ENCODE assay signal across 23 cellular contexts in genomic region chr5:165757756-165758155, GRCh38.
DNase-seq lines count a peak whose midpoint lies in the region; ATAC-seq and TF ChIP-seq lines count a peak whose summit lies in the region.
"Had no signal": no experiment of that assay in that cellular context is flagged by ENCODE, and none has a peak within 500 bp of the region (broad histone marks: within the 10 kb centered on the region; RNA-seq: fewer than 3 reads in every experiment).

No MANE protein-coding gene starts in this region.

- H3K27me3 ChIP-seq in A673 (replicated peaks; ENCODE audit: insufficient read depth, low read depth, low read length, poor library complexity): peaks cover 15% of the 10 kb centered on the region
- H3K27me3 ChIP-seq in Loucy (ENCODE audit: insufficient read depth, low read length, poor library complexity, severe bottlenecking): no peaks in the 10 kb centered on the region
- no peaks in the 10 kb centered on the region for H3K27me3 ChIP-seq in parathyroid adenoma (ENCODE audit: control insufficient read depth, insufficient read depth, low read length)
- H3K27me3 ChIP-seq: MG63, SJCRH30 had no signal

- H3K79me2 ChIP-seq in Loucy (ENCODE audit: insufficient read depth, low read length): no peaks in the 10 kb centered on the region
- no peaks in the 10 kb centered on the region for H3K79me2 ChIP-seq in parathyroid adenoma

- H3K9me2 ChIP-seq in Loucy (replicated peaks; ENCODE audit: low read depth, low read length): no peaks in the 10 kb centered on the region

- H4K20me1 ChIP-seq in Loucy (ENCODE audit: insufficient read depth, low read length, poor library complexity, severe bottlenecking): no peaks in the 10 kb centered on the region

- peak; percentile 0 for DNase-seq in A673 (ENCODE audit: low spot score)
- DNase-seq in iPS DF 19.7 (ENCODE audit: low read depth, low spot score): peak; percentile 5
- DNase-seq in T-helper 2 cell: no peak
- no peak for DNase-seq in NCI-H128 (lab: John Stamatoyannopoulos, UW; ENCODE audit: unreplicated experiment)
- DNase-seq: AML-193, DMS53, EL, GM23248, Karpas-422, MG63, NCI-H1417 treated with DMSO at 0.1 percent for 48 hours, NCI-H187 treated with DMSO at 0.1 percent for 48 hours, NCI-H2107, NCI-H446 treated with DMSO at 0.1 percent for 48 hours, NCI-H526 treated with DMSO at 0.1 percent for 48 hours, OCI-M1, SJCRH30 had no signal

- CTCF ChIA-PET in A673 (lab: Charles Lee): no interaction called here

- H2AFZ ChIP-seq in Loucy (ENCODE audit: low read length) (0 out of 2 replicates have a peak overlapping the region, but pooled peaks have one; percentile 49), parathyroid adenoma (peak overlapping the region; percentile 59)
- H2AFZ ChIP-seq: GM23248 had no signal

- H3K4me2 ChIP-seq in Loucy (ENCODE audit: low read depth, low read length, poor library complexity, severe bottlenecking) (no peak overlapping the region), parathyroid adenoma (ENCODE audit: low read length) (peak overlapping the region; percentile 73)

- H3K4me1 ChIP-seq in A673 (ENCODE audit: insufficient read depth, low read length, poor library complexity, severe bottlenecking): no peaks in the 10 kb centered on the region
- H3K4me1 ChIP-seq in Loucy (ENCODE audit: insufficient read depth, low read length, poor library complexity, severe bottlenecking): peaks cover 5% of the 10 kb centered on the region
- peaks cover 9% of the 10 kb centered on the region for H3K4me1 ChIP-seq in parathyroid adenoma
- H3K4me1 ChIP-seq: SJCRH30 had no signal

- H3K36me3 ChIP-seq in A673 (ENCODE audit: insufficient read depth, low read length, poor library complexity, severe bottlenecking) (no peaks in the 10 kb centered on the region), Loucy (ENCODE audit: insufficient read depth, low read length) (no peaks in the 10 kb centered on the region), parathyroid adenoma (ENCODE audit: control insufficient read depth, insufficient read depth, low read length) (no peaks in the 10 kb centered on the region)
- H3K36me3 ChIP-seq: MG63, SJCRH30 had no signal

- ATAC-seq in activated CD4-positive, CD25-positive, alpha-beta regulatory T cell treated with anti-CD3 and anti-CD28 coated beads, Interleukin-2, amount 50 U/mL, for 24 hours: no peak
- ATAC-seq in HG03520 (IDR thresholded peaks at IDR 0.05; ENCODE audit: unreplicated experiment): no peak
- ATAC-seq: HCT116 had no signal

- no peaks in the 10 kb centered on the region for H3K9me3 ChIP-seq in A673 (ENCODE audit: low read depth, low read length, poor library complexity, severe bottlenecking)
- no peaks in the 10 kb centered on the region for H3K9me3 ChIP-seq in Loucy (ENCODE audit: insufficient read depth, low read depth, low read length)
- H3K9me3 ChIP-seq in parathyroid adenoma (ENCODE audit: control insufficient read depth, low read length): no peaks in the 10 kb centered on the region
- H3K9me3 ChIP-seq: MG63, SJCRH30 had no signal

- BruUV-seq in A673 (replicated peaks; lab: Mats Ljungman, UMichigan): no TSS peak

- POLR2A ChIA-PET in A673 (lab: Charles Lee; ENCODE audit: low non-redundant PET): no interaction called here

- H3K4me3 ChIP-seq in A673 (ENCODE audit: low read depth, low read length, poor library complexity, severe bottlenecking) (no peak overlapping the region), Loucy (ENCODE audit: low read length, poor library complexity, severe bottlenecking) (no peak overlapping the region), parathyroid adenoma (ENCODE audit: low read depth, low read length) (peak overlapping the region; percentile 33)
- H3K4me3 ChIP-seq: GM23248, MG63, SJCRH30 had no signal

- intact Hi-C loops in A673 (cut with micrococcal nuclease; ENCODE audit: unreplicated experiment): no loop called here

- H3K9ac ChIP-seq in Loucy (ENCODE audit: low read depth, low read length, poor library complexity, severe bottlenecking) (no peak overlapping the region), parathyroid adenoma (no peak overlapping the region)
- H3K9ac ChIP-seq: GM23248 had no signal

- H3K27ac ChIP-seq in A673 (ENCODE audit: low read depth, low read length, poor library complexity, severe bottlenecking): no peak overlapping the region
- peak overlapping the region; percentile 69 for H3K27ac ChIP-seq in parathyroid adenoma
- H3K27ac ChIP-seq: 22Rv1, GM23248, SJCRH30 had no signal

- H3F3A ChIP-seq in Loucy (ENCODE audit: low read depth): no peaks in the 10 kb centered on the region

- TF ChIP-seq CTCF in A673 (conservative IDR thresholded peaks at IDR 0.05; ENCODE audit: low read depth, low read length) (no peak), Loucy (conservative IDR thresholded peaks at IDR 0.05; ENCODE audit: low read length) (no peak), parathyroid adenoma (IDR thresholded peaks at IDR 0.05) (no peak)

Comparison
In these comparisons a context has a peak if more than half of its experiments do, and no peak if none do; other contexts are left out.
1. DNase-seq: peak in A673 (single experiment) and iPS DF 19.7 (single experiment); none in T-helper 2 cell (0 of 5) and NCI-H128 (single experiment).